In the genomic region with DNA sequence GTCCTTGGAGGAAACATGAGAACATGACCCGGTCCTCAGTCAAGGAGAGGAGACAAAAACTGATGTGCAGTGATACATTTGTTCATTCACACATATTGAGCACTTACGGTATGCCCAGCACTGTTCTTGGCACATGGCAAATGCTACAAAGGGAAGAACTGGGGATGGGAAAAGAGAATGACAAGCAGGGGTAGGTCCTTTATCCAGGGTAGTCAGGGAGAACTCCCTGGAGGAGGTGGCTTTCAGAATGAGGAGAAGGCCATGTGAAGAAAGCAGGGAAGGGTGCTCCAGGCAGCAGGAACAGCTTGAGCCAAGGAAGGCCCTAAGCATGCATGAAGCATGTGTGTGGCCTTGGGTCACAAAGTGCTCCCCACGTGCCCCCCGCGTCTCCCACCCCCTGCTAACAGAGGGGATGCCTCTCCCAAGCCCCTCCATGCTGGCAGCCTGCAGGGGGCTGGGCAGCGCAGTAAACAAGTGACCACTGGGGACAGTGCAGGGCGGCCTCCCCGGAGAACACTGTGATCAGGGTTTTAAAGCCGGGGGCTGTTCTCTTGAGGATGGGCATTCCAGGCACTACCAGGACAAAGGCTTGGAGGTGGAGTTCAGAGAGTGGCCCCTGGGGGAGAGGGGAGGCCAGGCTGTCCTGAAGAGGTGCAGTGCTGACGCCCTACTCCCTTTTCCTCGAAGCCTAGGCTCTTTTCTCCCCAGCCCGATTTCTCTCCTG, we compare ENCODE assay signal across 13 cellular contexts.
"Had no signal": no experiment of that assay in that cellular context is flagged by ENCODE, and none has a peak within 500 bp of the region (broad histone marks: within the 10 kb centered on the region; RNA-seq: fewer than 3 reads in every experiment).

No MANE protein-coding gene starts in this region.

- H3K4me1 Mint-ChIP-seq: activated naive CD8-positive, alpha-beta T cell treated with anti-CD3 and anti-CD28 coated beads, Interleukin-2, amount 50 U/mL, for 24 hours; naive thymus-derived CD8-positive, alpha-beta T cell; stimulated activated memory B cell treated with anti-CD40 and anti-IgM and Interleukin-4, amounts not matched to agents 10 μg/mL and 1 μg/mL and 100 μg/mL, for 72 hours had no signal

- H3K4me1 ChIP-seq: esophagus muscularis mucosa, spleen had no signal

- H3K36me3 ChIP-seq: esophagus muscularis mucosa, spleen had no signal

- DNase-seq: activated CD4-positive, alpha-beta T cell treated with anti-CD3 and anti-CD28 coated beads for 1 hour; activated CD8-positive, alpha-beta memory T cell treated with anti-CD3 and anti-CD28 coated beads, Interleukin-2, amount 50 U/mL, for 4 hours; central memory CD4-positive, alpha-beta T cell; mammary epithelial cell; spleen; stimulated activated CD4-positive, alpha-beta T cell treated with anti-CD3 and anti-CD28 coated beads, Interleukin-1b, Interleukin-23, amount 100 ng/mL, for 48 hours had no signal

- H3K4me3 Mint-ChIP-seq: activated CD8-positive, alpha-beta T cell treated with anti-CD3 and anti-CD28 coated beads for 36 hours; activated naive CD8-positive, alpha-beta T cell treated with anti-CD3 and anti-CD28 coated beads, Interleukin-2, amount 50 U/mL, for 24 hours; naive thymus-derived CD8-positive, alpha-beta T cell; stimulated activated memory B cell treated with anti-CD40 and anti-IgM and Interleukin-4, amounts not matched to agents 10 μg/mL and 1 μg/mL and 100 μg/mL, for 72 hours; T-helper 2 cell treated with Interferon-gamma antibody and Interleukin-4, amounts not matched to agents 5 μg/mL and 100 μg/mL, for 36 hours had no signal

- H3K36me3 Mint-ChIP-seq: stimulated activated memory B cell treated with anti-CD40 and anti-IgM and Interleukin-4, amounts not matched to agents 10 μg/mL and 1 μg/mL and 100 μg/mL, for 72 hours had no signal

- H3K9me3 Mint-ChIP-seq: activated CD8-positive, alpha-beta T cell treated with anti-CD3 and anti-CD28 coated beads for 36 hours; activated naive CD8-positive, alpha-beta T cell treated with anti-CD3 and anti-CD28 coated beads, Interleukin-2, amount 50 U/mL, for 24 hours; T-helper 2 cell treated with Interferon-gamma antibody and Interleukin-4, amounts not matched to agents 5 μg/mL and 100 μg/mL, for 36 hours had no signal

- H3K9me3 ChIP-seq: esophagus muscularis mucosa, mucosa of descending colon had no signal

- H3K27ac Mint-ChIP-seq: activated CD8-positive, alpha-beta T cell treated with anti-CD3 and anti-CD28 coated beads for 36 hours; activated naive CD8-positive, alpha-beta T cell treated with anti-CD3 and anti-CD28 coated beads, Interleukin-2, amount 50 U/mL, for 24 hours; naive thymus-derived CD8-positive, alpha-beta T cell; stimulated activated memory B cell treated with anti-CD40 and anti-IgM and Interleukin-4, amounts not matched to agents 10 μg/mL and 1 μg/mL and 100 μg/mL, for 72 hours; T-helper 2 cell treated with Interferon-gamma antibody and Interleukin-4, amounts not matched to agents 5 μg/mL and 100 μg/mL, for 36 hours had no signal

- H3K27ac ChIP-seq: esophagus muscularis mucosa, spleen had no signal

- H3K4me3 ChIP-seq: esophagus muscularis mucosa, mucosa of descending colon, spleen had no signal
